ENCODE assay signal across 8 cellular contexts in the genomic region with DNA sequence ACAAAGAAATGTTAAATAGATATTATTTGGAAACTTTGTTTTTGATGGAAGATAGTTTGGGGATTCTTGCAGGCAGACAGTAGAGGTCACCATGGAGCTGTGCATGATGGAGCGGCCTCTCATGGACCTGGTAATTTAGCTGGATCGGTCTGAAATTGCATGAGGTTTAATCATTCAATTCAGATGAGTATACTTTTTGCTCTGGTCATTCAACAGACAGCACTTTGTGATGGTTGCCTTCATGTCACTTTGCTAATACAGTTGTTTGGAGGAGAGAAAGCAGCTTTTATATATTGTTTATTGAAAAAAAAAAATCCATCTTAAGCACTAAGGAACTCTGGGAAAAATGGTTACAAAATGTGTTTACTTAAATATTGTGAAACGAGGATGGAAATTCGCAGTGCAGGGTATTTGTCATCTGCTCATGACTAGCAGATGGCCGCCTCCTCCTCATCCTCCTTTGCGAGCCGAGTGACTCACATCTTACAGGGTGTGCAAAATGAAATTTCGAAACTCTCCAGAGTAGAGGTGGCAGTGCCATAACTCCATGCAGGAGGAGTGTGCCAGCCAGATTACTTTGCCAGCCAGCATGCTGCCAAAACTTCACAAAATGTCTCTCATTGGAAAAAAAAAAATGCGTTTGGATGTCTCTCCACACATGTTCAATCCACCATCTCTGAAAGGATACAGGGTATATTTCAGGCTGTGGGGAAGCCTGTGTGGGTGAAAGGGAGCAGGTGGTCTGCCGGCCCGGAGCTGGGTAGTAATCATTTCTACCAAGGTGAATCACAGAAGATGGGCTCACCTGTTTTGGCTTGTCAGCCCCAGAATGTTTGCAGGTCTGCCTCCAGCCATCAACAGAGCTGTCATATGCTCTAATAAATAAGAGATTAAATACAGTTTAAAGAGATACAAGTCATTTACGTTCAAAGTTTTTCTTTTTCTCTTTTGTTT.
A peak's percentile ranks its signal among the peaks of the same experiment; 100 is the strongest.
DNase-seq lines count a peak whose midpoint lies in the region; ATAC-seq and TF ChIP-seq lines count a peak whose summit lies in the region.

No MANE protein-coding gene starts in this region.

- intact Hi-C loops in left lung (cut with DNase I): loop anchor here in 1 of 2 donors (10.0 kb wide), 1 partner anchor 239 kb away; no protein-coding TSS in a partner anchor

- no peaks in the 10 kb centered on the region for H3K36me3 ChIP-seq in KMS-11 (ENCODE audit: insufficient read depth)
- H3K36me3 ChIP-seq in left lung: no peaks in the 10 kb centered on the region

- no peaks in the 10 kb centered on the region for H3K27me3 ChIP-seq in KMS-11 (ENCODE audit: insufficient read depth, low read depth)
- H3K27me3 ChIP-seq in left lung: no peaks in the 10 kb centered on the region

- H3K9me3 ChIP-seq in left lung: no peaks in the 10 kb centered on the region

- H3K4me3 ChIP-seq in KMS-11 (IDR thresholded peaks at IDR 0.05; ENCODE audit: insufficient read depth, low read depth, low read length): no peak overlapping the region
- no peak overlapping the region for H3K4me3 ChIP-seq in left lung

- no peak overlapping the region for H3K4me2 ChIP-seq in KMS-11

- H3K4me1 ChIP-seq in KMS-11 (ENCODE audit: low read depth, poor library complexity, severe bottlenecking): no peaks in the 10 kb centered on the region
- H3K4me1 ChIP-seq in left lung: no peaks in the 10 kb centered on the region

- no peaks in the 10 kb centered on the region for H3K79me2 ChIP-seq in KMS-11 (ENCODE audit: insufficient read depth, low read depth)

- peak; percentile 41; the same call in 1 of the 2 replicates for TF ChIP-seq CTCF in KMS-11 (conservative IDR thresholded peaks at IDR 0.05; ENCODE audit: low read depth, low read length)
- peak in 1 of 2 donors; percentile 39 for TF ChIP-seq CTCF in left lung (IDR thresholded peaks at IDR 0.05)

- H3K27ac ChIP-seq in KMS-11: no peak overlapping the region
- no peak overlapping the region for H3K27ac ChIP-seq in caudate nucleus (ENCODE audit: low read depth, low read length)
- H3K27ac ChIP-seq in left lung: peak overlapping the region in 1 of 2 donors; percentile 35

- peak; percentile 95 for ATAC-seq in left lung
- no peak for ATAC-seq in HG03108 (IDR thresholded peaks at IDR 0.05; ENCODE audit: unreplicated experiment)

- DNase-seq in DMS114 treated with DMSO at 0.1 percent for 48 hours (lab: John Stamatoyannopoulos, UW; ENCODE audit: unreplicated experiment) (peak; percentile 5), T-helper 9 cell (peak; percentile 8), caudate nucleus (lab: John Stamatoyannopoulos, UW) (peak in 36 of 61 donors; percentile 0 to 69 (median 8)), left lung (peak in 1 of 2 donors; percentile 71), HuH-7.5 (ENCODE audit: low spot score) (no peak)
- peak; percentile 11 to 21 for DNase-seq in stimulated activated CD4-positive, alpha-beta T cell treated with anti-CD3 and anti-CD28 coated beads, Interleukin-4, amount 100 ng/mL, for 48 hours (ENCODE audit: low read depth in 2 of 2)

- no peak overlapping the region for H2AFZ ChIP-seq in KMS-11 (ENCODE audit: low read depth)

- H3K9ac ChIP-seq in KMS-11: no peak overlapping the region

- no peaks in the 10 kb centered on the region for H4K20me1 ChIP-seq in KMS-11 (ENCODE audit: insufficient read depth)
